1 cellular context compared by ENCODE assay signal in genomic region chr16:14497245-14498082, GRCh38.
TF ChIP-seq lines count a peak whose summit lies in the region.

No MANE protein-coding gene starts in this region.

TF ChIP-seq in HepG2, 621 proteins besides CTCF, POLR2A, EP300 and RAD21 (continued from another document and continues in another):
- TF ChIP-seq, protein P1, sequence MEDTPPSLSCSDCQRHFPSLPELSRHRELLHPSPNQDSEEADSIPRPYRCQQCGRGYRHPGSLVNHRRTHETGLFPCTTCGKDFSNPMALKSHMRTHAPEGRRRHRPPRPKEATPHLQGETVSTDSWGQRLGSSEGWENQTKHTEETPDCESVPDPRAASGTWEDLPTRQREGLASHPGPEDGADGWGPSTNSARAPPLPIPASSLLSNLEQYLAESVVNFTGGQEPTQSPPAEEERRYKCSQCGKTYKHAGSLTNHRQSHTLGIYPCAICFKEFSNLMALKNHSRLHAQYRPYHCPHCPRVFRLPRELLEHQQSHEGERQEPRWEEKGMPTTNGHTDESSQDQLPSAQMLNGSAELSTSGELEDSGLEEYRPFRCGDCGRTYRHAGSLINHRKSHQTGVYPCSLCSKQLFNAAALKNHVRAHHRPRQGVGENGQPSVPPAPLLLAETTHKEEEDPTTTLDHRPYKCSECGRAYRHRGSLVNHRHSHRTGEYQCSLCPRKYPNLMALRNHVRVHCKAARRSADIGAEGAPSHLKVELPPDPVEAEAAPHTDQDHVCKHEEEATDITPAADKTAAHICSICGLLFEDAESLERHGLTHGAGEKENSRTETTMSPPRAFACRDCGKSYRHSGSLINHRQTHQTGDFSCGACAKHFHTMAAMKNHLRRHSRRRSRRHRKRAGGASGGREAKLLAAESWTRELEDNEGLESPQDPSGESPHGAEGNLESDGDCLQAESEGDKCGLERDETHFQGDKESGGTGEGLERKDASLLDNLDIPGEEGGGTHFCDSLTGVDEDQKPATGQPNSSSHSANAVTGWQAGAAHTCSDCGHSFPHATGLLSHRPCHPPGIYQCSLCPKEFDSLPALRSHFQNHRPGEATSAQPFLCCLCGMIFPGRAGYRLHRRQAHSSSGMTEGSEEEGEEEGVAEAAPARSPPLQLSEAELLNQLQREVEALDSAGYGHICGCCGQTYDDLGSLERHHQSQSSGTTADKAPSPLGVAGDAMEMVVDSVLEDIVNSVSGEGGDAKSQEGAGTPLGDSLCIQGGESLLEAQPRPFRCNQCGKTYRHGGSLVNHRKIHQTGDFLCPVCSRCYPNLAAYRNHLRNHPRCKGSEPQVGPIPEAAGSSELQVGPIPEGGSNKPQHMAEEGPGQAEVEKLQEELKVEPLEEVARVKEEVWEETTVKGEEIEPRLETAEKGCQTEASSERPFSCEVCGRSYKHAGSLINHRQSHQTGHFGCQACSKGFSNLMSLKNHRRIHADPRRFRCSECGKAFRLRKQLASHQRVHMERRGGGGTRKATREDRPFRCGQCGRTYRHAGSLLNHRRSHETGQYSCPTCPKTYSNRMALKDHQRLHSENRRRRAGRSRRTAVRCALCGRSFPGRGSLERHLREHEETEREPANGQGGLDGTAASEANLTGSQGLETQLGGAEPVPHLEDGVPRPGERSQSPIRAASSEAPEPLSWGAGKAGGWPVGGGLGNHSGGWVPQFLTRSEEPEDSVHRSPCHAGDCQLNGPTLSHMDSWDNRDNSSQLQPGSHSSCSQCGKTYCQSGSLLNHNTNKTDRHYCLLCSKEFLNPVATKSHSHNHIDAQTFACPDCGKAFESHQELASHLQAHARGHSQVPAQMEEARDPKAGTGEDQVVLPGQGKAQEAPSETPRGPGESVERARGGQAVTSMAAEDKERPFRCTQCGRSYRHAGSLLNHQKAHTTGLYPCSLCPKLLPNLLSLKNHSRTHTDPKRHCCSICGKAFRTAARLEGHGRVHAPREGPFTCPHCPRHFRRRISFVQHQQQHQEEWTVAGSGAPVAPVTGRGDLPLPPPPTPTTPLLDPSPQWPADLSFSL (CRISPR knock-in tag; IDR thresholded peaks at IDR 0.05): no peak; the same call in 1 of the 2 replicates
- TF ChIP-seq CENPT (CRISPR knock-in tag; IDR thresholded peaks at IDR 0.05; ENCODE audit: low read depth): no peak
- TF ChIP-seq MED1 (CRISPR knock-in tag; IDR thresholded peaks at IDR 0.05): peak; percentile 78
- no peak for TF ChIP-seq LCORL (IDR thresholded peaks at IDR 0.05)
- TF ChIP-seq LCORL (CRISPR knock-in tag; IDR thresholded peaks at IDR 0.05): peak; percentile 87
- no peak for TF ChIP-seq SP2 (CRISPR knock-in tag; IDR thresholded peaks at IDR 0.05)
- TF ChIP-seq KLF6 (CRISPR knock-in tag; IDR thresholded peaks at IDR 0.05): no peak
- TF ChIP-seq, protein P2, sequence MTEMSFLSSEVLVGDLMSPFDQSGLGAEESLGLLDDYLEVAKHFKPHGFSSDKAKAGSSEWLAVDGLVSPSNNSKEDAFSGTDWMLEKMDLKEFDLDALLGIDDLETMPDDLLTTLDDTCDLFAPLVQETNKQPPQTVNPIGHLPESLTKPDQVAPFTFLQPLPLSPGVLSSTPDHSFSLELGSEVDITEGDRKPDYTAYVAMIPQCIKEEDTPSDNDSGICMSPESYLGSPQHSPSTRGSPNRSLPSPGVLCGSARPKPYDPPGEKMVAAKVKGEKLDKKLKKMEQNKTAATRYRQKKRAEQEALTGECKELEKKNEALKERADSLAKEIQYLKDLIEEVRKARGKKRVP (CRISPR knock-in tag; IDR thresholded peaks at IDR 0.05): peak in 1 of 2 experiments; percentile 62; a peak in 1 of 4 replicates
- TF ChIP-seq FOXC1 (CRISPR knock-in tag; IDR thresholded peaks at IDR 0.05; ENCODE audit: borderline replicate concordance): peak; percentile 29; the same call in 1 of the 2 replicates
- no peak for TF ChIP-seq PBX3 (CRISPR knock-in tag; IDR thresholded peaks at IDR 0.05; ENCODE audit: borderline replicate concordance)
- TF ChIP-seq PHB2 (IDR thresholded peaks at IDR 0.05; ENCODE audit: partially characterized antibody): no peak
- 0 out of 2 replicates have a peak, but pooled peaks have one; percentile 56 for TF ChIP-seq ZNF317 (CRISPR knock-in tag; IDR thresholded peaks at IDR 0.05)
- peak; percentile 38; the same call in 1 of the 2 replicates for TF ChIP-seq FOXJ3 (CRISPR knock-in tag; IDR thresholded peaks at IDR 0.05; ENCODE audit: borderline replicate concordance)
- no peak for TF ChIP-seq GFI1 (CRISPR knock-in tag; IDR thresholded peaks at IDR 0.05; ENCODE audit: borderline replicate concordance)
- peak; percentile 69; the same call in 1 of the 2 replicates for TF ChIP-seq ZNF414 (CRISPR knock-in tag; IDR thresholded peaks at IDR 0.05)
- TF ChIP-seq ZSCAN30 (CRISPR knock-in tag; IDR thresholded peaks at IDR 0.05): no peak
- no peak for TF ChIP-seq ZNF780A (CRISPR knock-in tag; IDR thresholded peaks at IDR 0.05)
- TF ChIP-seq PAXIP1 (CRISPR knock-in tag; conservative IDR thresholded peaks at IDR 0.05): peak; percentile 78
- TF ChIP-seq, protein P3, sequence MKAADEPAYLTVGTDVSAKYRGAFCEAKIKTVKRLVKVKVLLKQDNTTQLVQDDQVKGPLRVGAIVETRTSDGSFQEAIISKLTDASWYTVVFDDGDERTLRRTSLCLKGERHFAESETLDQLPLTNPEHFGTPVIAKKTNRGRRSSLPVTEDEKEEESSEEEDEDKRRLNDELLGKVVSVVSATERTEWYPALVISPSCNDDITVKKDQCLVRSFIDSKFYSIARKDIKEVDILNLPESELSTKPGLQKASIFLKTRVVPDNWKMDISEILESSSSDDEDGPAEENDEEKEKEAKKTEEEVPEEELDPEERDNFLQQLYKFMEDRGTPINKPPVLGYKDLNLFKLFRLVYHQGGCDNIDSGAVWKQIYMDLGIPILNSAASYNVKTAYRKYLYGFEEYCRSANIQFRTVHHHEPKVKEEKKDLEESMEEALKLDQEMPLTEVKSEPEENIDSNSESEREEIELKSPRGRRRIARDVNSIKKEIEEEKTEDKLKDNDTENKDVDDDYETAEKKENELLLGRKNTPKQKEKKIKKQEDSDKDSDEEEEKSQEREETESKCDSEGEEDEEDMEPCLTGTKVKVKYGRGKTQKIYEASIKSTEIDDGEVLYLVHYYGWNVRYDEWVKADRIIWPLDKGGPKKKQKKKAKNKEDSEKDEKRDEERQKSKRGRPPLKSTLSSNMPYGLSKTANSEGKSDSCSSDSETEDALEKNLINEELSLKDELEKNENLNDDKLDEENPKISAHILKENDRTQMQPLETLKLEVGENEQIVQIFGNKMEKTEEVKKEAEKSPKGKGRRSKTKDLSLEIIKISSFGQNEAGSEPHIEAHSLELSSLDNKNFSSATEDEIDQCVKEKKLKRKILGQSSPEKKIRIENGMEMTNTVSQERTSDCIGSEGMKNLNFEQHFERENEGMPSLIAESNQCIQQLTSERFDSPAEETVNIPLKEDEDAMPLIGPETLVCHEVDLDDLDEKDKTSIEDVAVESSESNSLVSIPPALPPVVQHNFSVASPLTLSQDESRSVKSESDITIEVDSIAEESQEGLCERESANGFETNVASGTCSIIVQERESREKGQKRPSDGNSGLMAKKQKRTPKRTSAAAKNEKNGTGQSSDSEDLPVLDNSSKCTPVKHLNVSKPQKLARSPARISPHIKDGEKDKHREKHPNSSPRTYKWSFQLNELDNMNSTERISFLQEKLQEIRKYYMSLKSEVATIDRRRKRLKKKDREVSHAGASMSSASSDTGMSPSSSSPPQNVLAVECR (CRISPR knock-in tag; IDR thresholded peaks at IDR 0.05; ENCODE audit: borderline replicate concordance): peak; percentile 59; the same call in 1 of the 2 replicates
- no peak for TF ChIP-seq ETV6 (CRISPR knock-in tag; conservative IDR thresholded peaks at IDR 0.05)
- TF ChIP-seq NFIC (IDR thresholded peaks at IDR 0.05; ENCODE audit: low read length): peak; percentile 39; the same call in 1 of the 2 replicates
- no peak for TF ChIP-seq ZFP36 (IDR thresholded peaks at IDR 0.05; ENCODE audit: borderline replicate concordance, low read depth, low read length, partially characterized antibody)
- TF ChIP-seq MAZ (IDR thresholded peaks at IDR 0.05; ENCODE audit: borderline replicate concordance, low read depth, low read length): no peak
- no peak for TF ChIP-seq MAZ (CRISPR knock-in tag; IDR thresholded peaks at IDR 0.05; ENCODE audit: low read depth)
- no peak for TF ChIP-seq SP1 (IDR thresholded peaks at IDR 0.05)
- TF ChIP-seq SP1 (CRISPR knock-in tag; IDR thresholded peaks at IDR 0.05): no peak; the same call in 1 of the 2 replicates
- TF ChIP-seq ZNF878 (CRISPR knock-in tag; IDR thresholded peaks at IDR 0.05): 0 out of 2 replicates have a peak, but pooled peaks have one; percentile 6
- no peak for TF ChIP-seq ZNF564 (CRISPR knock-in tag; IDR thresholded peaks at IDR 0.05)
- TF ChIP-seq E2F5 (CRISPR knock-in tag; conservative IDR thresholded peaks at IDR 0.05): no peak
- TF ChIP-seq IKZF4 (CRISPR knock-in tag; IDR thresholded peaks at IDR 0.05; ENCODE audit: borderline replicate concordance, low read depth, not compliant biosample characterization): no peak
- no peak for TF ChIP-seq HHEX (CRISPR knock-in tag; IDR thresholded peaks at IDR 0.05)
- TF ChIP-seq ZNF3 (CRISPR knock-in tag; IDR thresholded peaks at IDR 0.05): no peak
- TF ChIP-seq SUZ12 (IDR thresholded peaks at IDR 0.05; ENCODE audit: low read depth, low read length): no peak
- TF ChIP-seq KLF9 (CRISPR knock-in tag; IDR thresholded peaks at IDR 0.05; ENCODE audit: low read depth): 0 out of 2 replicates have a peak, but pooled peaks have one; percentile 50
- no peak for TF ChIP-seq ZNF891 (CRISPR knock-in tag; IDR thresholded peaks at IDR 0.05)
- TF ChIP-seq ZNF33A (CRISPR knock-in tag; IDR thresholded peaks at IDR 0.05; ENCODE audit: borderline replicate concordance): no peak
- TF ChIP-seq CEBPB (IDR thresholded peaks at IDR 0.05; ENCODE audit: borderline replicate concordance, low read depth, low read length): no peak
- peak; percentile 57; the same call in 1 of the 2 replicates for TF ChIP-seq ZBTB39 (CRISPR knock-in tag; IDR thresholded peaks at IDR 0.05)
- TF ChIP-seq ZNF879 (CRISPR knock-in tag; IDR thresholded peaks at IDR 0.05): no peak
- TF ChIP-seq ZZZ3 (CRISPR knock-in tag; IDR thresholded peaks at IDR 0.05; ENCODE audit: borderline replicate concordance): no peak
- 0 out of 2 replicates have a peak, but pooled peaks have one; percentile 70 for TF ChIP-seq ZNF557 (CRISPR knock-in tag; IDR thresholded peaks at IDR 0.05)
- no peak for TF ChIP-seq ZNF761 (CRISPR knock-in tag; conservative IDR thresholded peaks at IDR 0.05)
- TF ChIP-seq PHF20 (CRISPR knock-in tag; IDR thresholded peaks at IDR 0.05): no peak
- no peak for TF ChIP-seq SP140L (CRISPR knock-in tag; IDR thresholded peaks at IDR 0.05; ENCODE audit: borderline replicate concordance)
- TF ChIP-seq KLF13 (CRISPR knock-in tag; IDR thresholded peaks at IDR 0.05): no peak
